1 cellular context compared by ENCODE assay signal in genomic region chr19:49679832-49680472, GRCh38.
TF ChIP-seq lines count a peak whose summit lies in the region.

No MANE protein-coding gene starts in this region.

TF ChIP-seq in HCT116, 20 proteins besides CTCF, POLR2A, EP300 and RAD21 (continued from another document):
- no peak for TF ChIP-seq ATF3 (IDR thresholded peaks at IDR 0.05)
- no peak for TF ChIP-seq EGR1 (IDR thresholded peaks at IDR 0.05; ENCODE audit: low read depth)
- TF ChIP-seq SRF (IDR thresholded peaks at IDR 0.05; ENCODE audit: low read depth) = no peak
- TF ChIP-seq FOSL1 (IDR thresholded peaks at IDR 0.05; ENCODE audit: low read depth) = no peak
- no peak for TF ChIP-seq YY1 (IDR thresholded peaks at IDR 0.05; ENCODE audit: extremely low read depth, insufficient replicate concordance, low read depth, low read length)
- no peak for TF ChIP-seq ZNF274 (IDR thresholded peaks at IDR 0.05; ENCODE audit: low read depth, low read length)
